In genomic region chr10:113273151-113273876, GRCh38 we compare ENCODE assay signal across 11 cellular contexts.
DNase-seq lines count a peak whose midpoint lies in the region; ATAC-seq and TF ChIP-seq lines count a peak whose summit lies in the region.
"Had no signal": no experiment of that assay in that cellular context is flagged by ENCODE, and none has a peak within 500 bp of the region (broad histone marks: within the 10 kb centered on the region; RNA-seq: fewer than 3 reads in every experiment).

No MANE protein-coding gene starts in this region.

- peaks cover 10% of the 10 kb centered on the region; the same call in 2 of the 3 replicates for H3K9me3 Mint-ChIP-seq in GM23338

- no peaks in the 10 kb centered on the region for H4K20me1 ChIP-seq in GM23338 (replicated peaks; ENCODE audit: insufficient read depth)

- WGBS in sigmoid colon, 2 donors, result 45 to 73% methylated on average over 19 of the region's 19 CpGs

- H3K27ac ChIP-seq in GM23338 (ENCODE audit: low read depth) (no peak overlapping the region), sigmoid colon (peak overlapping the region; percentile 31 to 64 (median 58))

- peaks cover 15% of the 10 kb centered on the region; the same call in 2 of the 3 replicates for H3K4me1 Mint-ChIP-seq in GM23338

- no peak for TF ChIP-seq POLR2A in sigmoid colon (IDR thresholded peaks at IDR 0.05)

- H3K4me2 ChIP-seq in GM23338, result no peak overlapping the region

- no peak overlapping the region for H3K4me3 Mint-ChIP-seq in GM23338

- peaks cover 0 to 3% (median 0%) of the 10 kb centered on the region in 4 donors for H3K9me3 ChIP-seq in sigmoid colon

- H3K4me3 ChIP-seq in GM23338 (no peak overlapping the region), sigmoid colon (no peak overlapping the region)

- intact Hi-C loops in sigmoid colon (cut with DNase I), result no loop called here

- H3K36me3 Mint-ChIP-seq in GM23338 (ENCODE audit: low read depth), result peaks cover 6% of the 10 kb centered on the region; the same call in 2 of the 3 replicates

- H3F3A ChIP-seq in GM23338 (replicated peaks; ENCODE audit: low read depth), result no peaks in the 10 kb centered on the region

- DNase-seq in GM23338 (ENCODE audit: low spot score), result peak; percentile 25
- peak; percentile 64 for DNase-seq in astrocyte of the hippocampus (ENCODE audit: low read depth, low spot score)
- DNase-seq in inferior parietal cortex (ENCODE audit: extremely low spot score), result peak; percentile 32
- no peak for DNase-seq in sigmoid colon
- DNase-seq in RKO (ENCODE audit: low spot score), result no peak
- no peak for DNase-seq in NCI-H2029 treated with DMSO at 0.1 percent for 48 hours (lab: John Stamatoyannopoulos, UW)
- DNase-seq: activated naive CD4-positive, alpha-beta T cell treated with Interleukin-2 at 50 U/mL for 16 hours; DMS153; NCI-H1694 treated with DMSO at 0.1 percent for 48 hours had no signal

- H3K27ac Mint-ChIP-seq in GM23338, result no peak overlapping the region

- H3K36me3 ChIP-seq in GM23338 (ENCODE audit: insufficient read depth) (no peaks in the 10 kb centered on the region), sigmoid colon (no peaks in the 10 kb centered on the region)

- 0 out of 2 replicates have a peak, but pooled peaks cover 4% of the 10 kb centered on the region for H3K9me2 ChIP-seq in GM23338 (ENCODE audit: insufficient read depth)

- peak overlapping the region; percentile 95 for H2AFZ ChIP-seq in GM23338

- H3K27me3 ChIP-seq in GM23338 (ENCODE audit: insufficient read depth) (no peaks in the 10 kb centered on the region), sigmoid colon (no peaks in the 10 kb centered on the region)

- TF ChIP-seq CTCF in GM23338 (conservative IDR thresholded peaks at IDR 0.05; ENCODE audit: low read depth in 2 of 2) (no peak), sigmoid colon (IDR thresholded peaks at IDR 0.05) (no peak)

- H3K79me2 ChIP-seq in GM23338 (replicated peaks; ENCODE audit: insufficient read depth), result no peaks in the 10 kb centered on the region

- H3K4me1 ChIP-seq in GM23338 (ENCODE audit: insufficient read depth) (peaks cover 6% of the 10 kb centered on the region; the same call in 1 of the 2 replicates), sigmoid colon (peaks cover 0 to 14% (median 5%) of the 10 kb centered on the region in 4 donors)

- ATAC-seq in GM23338 (peak; percentile 60), HG02642 (IDR thresholded peaks at IDR 0.05; ENCODE audit: poor library complexity, unreplicated experiment) (no peak), HG02884 (IDR thresholded peaks at IDR 0.05; ENCODE audit: unreplicated experiment) (no peak)

- H3K27me3 Mint-ChIP-seq in GM23338 (ENCODE audit: insufficient read depth, low read depth, poor library complexity), result peaks cover 2% of the 10 kb centered on the region

- TF ChIP-seq EP300 in sigmoid colon (IDR thresholded peaks at IDR 0.05), result no peak

TF ChIP-seq in GM23338, 12 proteins besides CTCF, POLR2A, EP300 and RAD21 (continues in another document):
- TF ChIP-seq ETS1 (IDR thresholded peaks at IDR 0.05), result no peak
- no peak for TF ChIP-seq STAT1 (IDR thresholded peaks at IDR 0.05; ENCODE audit: unreplicated experiment)
- TF ChIP-seq ZNF331 (CRISPR knock-in tag; IDR thresholded peaks at IDR 0.05; ENCODE audit: low read depth), result no peak
- no peak for TF ChIP-seq NANOG (IDR thresholded peaks at IDR 0.05; ENCODE audit: borderline replicate concordance)
- TF ChIP-seq POLR2AphosphoS5 (IDR thresholded peaks at IDR 0.05; ENCODE audit: low read depth), result no peak
- TF ChIP-seq CREB1 (CRISPR knock-in tag; IDR thresholded peaks at IDR 0.05; ENCODE audit: low read depth), result no peak
- TF ChIP-seq JUNB (IDR thresholded peaks at IDR 0.05; ENCODE audit: unreplicated experiment), result no peak
- TF ChIP-seq ZNF114 (CRISPR knock-in tag; IDR thresholded peaks at IDR 0.05), result no peak
- TF ChIP-seq ZNF462 (CRISPR knock-in tag; IDR thresholded peaks at IDR 0.05), result no peak

Comparison
In these comparisons a context has a peak if more than half of its experiments do, and no peak if none do; other contexts are left out.
1. DNase-seq: peak in GM23338 (single experiment), astrocyte of the hippocampus (single experiment) and inferior parietal cortex (single experiment); none in sigmoid colon (single experiment), RKO (single experiment) and NCI-H2029 treated with DMSO at 0.1 percent for 48 hours (single experiment).